In genomic region chr1:66351474-66351873, GRCh38 we compare ENCODE assay signal across 1 cellular context.
TF ChIP-seq lines count a peak whose summit lies in the region.

No MANE protein-coding gene starts in this region.

TF ChIP-seq in GM12878, 131 proteins besides CTCF, POLR2A, EP300 and RAD21 (continued from another document):
- no peak for TF ChIP-seq ZBTB33 (IDR thresholded peaks at IDR 0.05)
TF ChIP-seq in GM12878: peak in this region for 7.
